Comparison of ENCODE assay signal across 8 cellular contexts in the genomic region with DNA sequence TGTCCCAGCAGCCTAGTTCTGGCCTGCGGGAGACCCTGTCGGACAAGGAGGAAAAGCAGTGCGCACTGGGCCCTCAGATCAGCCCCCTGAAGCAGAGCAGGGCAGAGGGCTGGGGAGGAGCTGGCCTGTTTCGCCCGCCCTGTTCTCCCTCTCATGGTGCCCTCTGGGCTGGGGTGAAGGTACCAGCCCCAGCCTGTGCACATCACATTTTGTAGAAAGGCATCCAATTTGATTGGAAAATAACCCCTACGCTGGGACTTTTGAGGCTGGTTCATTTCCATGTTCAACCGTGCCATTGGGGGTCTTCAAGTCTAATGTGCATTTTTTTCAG. TPM values are rescaled to one million over a fixed set of nuclear protein-coding genes. Genes with fewer than 3 reads are reported as not detected.
A peak's percentile ranks its signal among the peaks of the same experiment; 100 is the strongest.
DNase-seq lines count a peak whose midpoint lies in the region; ATAC-seq and TF ChIP-seq lines count a peak whose summit lies in the region.

No MANE protein-coding gene starts in this region.

- intact Hi-C loops in CD14-positive monocyte (cut with micrococcal nuclease) (loop anchor here (1.0 to 5.0 kb wide), 4 partner anchors 22 to 61 kb away; no protein-coding TSS in a partner anchor), natural killer cell (cut with micrococcal nuclease) (loop anchor here (5.0 kb wide), 3 partner anchors 61 to 109 kb away; a partner anchor contains a TSS)

- H3K36me3 Mint-ChIP-seq in CD14-positive monocyte, result no peaks in the 10 kb centered on the region
- H3K36me3 Mint-ChIP-seq in natural killer cell, result no peaks in the 10 kb centered on the region

- H3K36me3 ChIP-seq in KOPT-K1 (ENCODE audit: insufficient read depth, low read length), result no peaks in the 10 kb centered on the region

- H3K27ac ChIP-seq in KOPT-K1 (ENCODE audit: low read depth, low read length, poor library complexity, severe bottlenecking), result peak overlapping the region; percentile 86

- H3K4me3 Mint-ChIP-seq in CD14-positive monocyte (peak overlapping the region; percentile 90 to 96), natural killer cell (peak overlapping the region; percentile 99)

- no peaks in the 10 kb centered on the region for H3K9me3 Mint-ChIP-seq in CD14-positive monocyte
- H3K9me3 Mint-ChIP-seq in natural killer cell, result no peaks in the 10 kb centered on the region

- DNase-seq in CD14-positive monocyte (ENCODE audit: low spot score), result no peak
- no peak for DNase-seq in choroid plexus epithelial cell (ENCODE audit: low read depth)
- no peak for DNase-seq in natural killer cell
- no peak for DNase-seq in AML-193 (lab: John Stamatoyannopoulos, UW)
- no peak for DNase-seq in activated effector memory CD4-positive, alpha-beta T cell treated with anti-CD3 and anti-CD28 coated beads, Interleukin-2, amount 50 U/mL, for 16 hours
- no peak for DNase-seq in A172 (ENCODE audit: low spot score)
- no peak for DNase-seq in DMS53 treated with DMSO at 0.1 percent for 48 hours (lab: John Stamatoyannopoulos, UW; ENCODE audit: unreplicated experiment)

- H3K27ac Mint-ChIP-seq in CD14-positive monocyte (peak overlapping the region in 3 of 7 donors; percentile 42 to 85 (median 81)), natural killer cell (peak overlapping the region; percentile 79 to 99)

- TF ChIP-seq CTCF in CD14-positive monocyte (IDR thresholded peaks at IDR 0.05), result no peak
- TF ChIP-seq CTCF in choroid plexus epithelial cell (conservative IDR thresholded peaks at IDR 0.05; ENCODE audit: low read depth, low read length), result no peak
- TF ChIP-seq CTCF in natural killer cell (IDR thresholded peaks at IDR 0.05), result no peak

- peak overlapping the region; percentile 71 for H3K4me3 ChIP-seq in choroid plexus epithelial cell (ENCODE audit: low read depth, low read length)

- peaks cover 0 to 2% (median 1%) of the 10 kb centered on the region in 3 donors for H3K27me3 Mint-ChIP-seq in CD14-positive monocyte (ENCODE audit: low read depth in 3 of 3)
- no peaks in the 10 kb centered on the region for H3K27me3 Mint-ChIP-seq in natural killer cell (ENCODE audit: low read depth in 2 of 2)

- no peak for ATAC-seq in natural killer cell

- H3K4me1 Mint-ChIP-seq in CD14-positive monocyte, result peaks cover 41% of the 10 kb centered on the region
- peaks cover 36 to 49% of the 10 kb centered on the region in 2 donors for H3K4me1 Mint-ChIP-seq in natural killer cell

- H3K9me3 ChIP-seq in KOPT-K1 (ENCODE audit: insufficient read depth, low read length, poor library complexity, severe bottlenecking), result no peaks in the 10 kb centered on the region

RNA-seq across cellular contexts. Expression of a gene that starts 0.8 kb away (rescaled TPM):
- polyA plus RNA-seq in CD14-positive monocyte, result 10 to 100 TPM; 42.1 to 44.9 TPM
- total RNA-seq in natural killer cell, result 100 to 1,000 TPM; 219 to 244 (median 237) TPM
- total RNA-seq in A172 (2014; rRNA removed; shearing (Covaris generic)), result 149 and 162 TPM in 2 replicates
